ENCODE assay signal across 8 cellular contexts in the genomic region with DNA sequence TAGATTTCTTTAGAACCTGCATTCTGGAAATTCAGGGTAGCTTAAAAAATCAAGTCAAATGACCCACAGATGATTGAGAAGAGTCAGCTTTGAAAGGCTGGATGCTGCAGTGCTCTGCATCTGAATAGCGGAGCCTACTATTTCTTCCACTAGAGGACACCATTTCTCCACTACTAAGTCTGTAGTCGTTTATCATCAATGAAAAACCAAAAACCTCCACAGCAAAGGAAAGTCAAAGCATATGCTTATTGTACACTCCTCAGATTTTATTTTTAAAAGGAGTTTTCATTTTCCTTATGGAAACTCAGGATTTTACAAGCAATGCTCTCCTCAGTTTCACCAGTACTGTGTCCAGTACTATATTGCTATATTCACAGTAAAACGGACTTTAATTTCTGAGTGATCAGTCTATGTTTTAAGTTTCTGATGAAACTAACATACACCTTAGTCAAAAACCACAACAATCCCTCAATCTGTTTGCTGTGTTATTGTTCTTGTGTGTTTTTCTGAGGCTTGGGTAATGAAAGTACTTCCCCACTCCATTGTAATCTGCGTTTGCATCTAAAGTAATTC. TPM values are rescaled to one million over a fixed set of nuclear protein-coding genes. Genes with fewer than 3 reads are reported as not detected.
DNase-seq lines count a peak whose midpoint lies in the region; ATAC-seq and TF ChIP-seq lines count a peak whose summit lies in the region.

No MANE protein-coding gene starts in this region.

- H3K36me3 ChIP-seq in GM06990 (ENCODE audit: control insufficient read depth, insufficient read depth, low read length) (no peaks in the 10 kb centered on the region), left lung (no peaks in the 10 kb centered on the region), uterus (no peaks in the 10 kb centered on the region)

- ATAC-seq in GM21390 (IDR thresholded peaks at IDR 0.05; ENCODE audit: unreplicated experiment) (peak; percentile 62), HG03520 (IDR thresholded peaks at IDR 0.05; ENCODE audit: unreplicated experiment) (peak; percentile 58), left lung (peak; percentile 86)

- peak; percentile 84 for TF ChIP-seq CTCF in GM06990 (IDR thresholded peaks at IDR 0.05; ENCODE audit: insufficient read depth, low read length, poor library complexity, severe bottlenecking)
- TF ChIP-seq CTCF in left lung (IDR thresholded peaks at IDR 0.05) = peak; percentile 52 to 71
- TF ChIP-seq CTCF in uterus (IDR thresholded peaks at IDR 0.05) = peak; percentile 51 to 73 (median 69)

- H3K27me3 ChIP-seq in GM06990 (replicated peaks; ENCODE audit: control insufficient read depth, insufficient read depth, low read length) (no peaks in the 10 kb centered on the region), left lung (no peaks in the 10 kb centered on the region), uterus (no peaks in the 10 kb centered on the region)

- DNase-seq in GM06990 (ENCODE audit: extremely low read depth, insufficient read length) (no peak), NCI-H82 (lab: John Stamatoyannopoulos, UW) (peak; percentile 59), cerebellar cortex (ENCODE audit: low spot score) (peak; percentile 75), left lung (no peak), uterus (no peak), NCI-H128 (lab: John Stamatoyannopoulos, UW; ENCODE audit: unreplicated experiment) (no peak)

- H3K9me3 ChIP-seq in left lung (no peaks in the 10 kb centered on the region), uterus (no peaks in the 10 kb centered on the region)

- H3K4me1 ChIP-seq in left lung (no peaks in the 10 kb centered on the region), uterus (no peaks in the 10 kb centered on the region)

- no peak for TF ChIP-seq POLR2A in uterus (IDR thresholded peaks at IDR 0.05)

- intact Hi-C loops in left lung (cut with DNase I) = loop anchor here in 1 of 2 donors (10.0 kb wide), 1 partner anchor 183 kb away; no protein-coding TSS in a partner anchor
- intact Hi-C loops in uterus (cut with DNase I; ENCODE audit: low total_unique reads) = no loop called here

- H3K27ac ChIP-seq in left lung (no peak overlapping the region), uterus (no peak overlapping the region)

- H3K4me3 ChIP-seq in GM06990 (replicated peaks; ENCODE audit: low read depth, low read length) (no peak overlapping the region), left lung (no peak overlapping the region), uterus (no peak overlapping the region)

RNA-seq across cellular contexts. Expression of gene ENPP5, which starts 50.5 kb away (rescaled TPM):
- total RNA-seq in left lung = 10 to 100 TPM; 10.5 to 17.1 TPM
- 1 to 10 TPM in 1 of 4 donors, under 1 TPM in 1, not detected in 2; 0.73 to 8.1 TPM for total RNA-seq in uterus

Comparison
In these comparisons a context has a peak if more than half of its experiments do, and no peak if none do; other contexts are left out.
1. DNase-seq: peak in NCI-H82 (single experiment) and cerebellar cortex (single experiment); none in GM06990 (single experiment), left lung (0 of 2), uterus (0 of 2) and NCI-H128 (single experiment).
2. Peak in every context shown above with its lines, with median percentiles within 50 percentile points of each other: CTCF ChIP-seq and ATAC-seq.